In the genomic region with DNA sequence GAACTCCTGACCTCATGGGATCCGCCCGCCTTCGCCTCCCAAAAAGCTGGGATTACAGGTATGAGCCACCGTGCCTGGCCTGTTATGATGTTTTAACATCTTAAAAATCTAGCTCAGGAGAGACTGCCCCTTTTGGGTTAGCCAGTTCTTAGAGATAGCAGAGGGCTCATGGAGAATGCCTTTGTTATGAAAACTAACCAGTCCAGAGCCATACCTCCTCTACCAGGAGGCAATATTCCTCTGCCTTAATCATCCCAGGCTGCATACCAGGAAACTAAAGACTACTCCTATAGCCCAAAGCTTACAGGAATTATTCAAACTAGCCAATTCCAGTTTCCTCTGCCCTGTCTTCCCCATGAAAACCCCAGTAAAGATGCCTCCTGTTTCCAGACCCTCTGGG, we compare ENCODE assay signal across 21 cellular contexts.
"Had no signal": no experiment of that assay in that cellular context is flagged by ENCODE, and none has a peak within 500 bp of the region (broad histone marks: within the 10 kb centered on the region; RNA-seq: fewer than 3 reads in every experiment).

No MANE protein-coding gene starts in this region.

- H3K27me3 Mint-ChIP-seq: activated CD4-positive, alpha-beta T cell treated with anti-CD3 and anti-CD28 coated beads, Interleukin-2, amount 10 ng/mL, durations not matched to agents 7 days and 5 days; activated T-cell treated with anti-CD3 and anti-CD28 coated beads, Interleukin-2, amount 50 U/mL, for 24 hours had no signal

- H3K36me3 ChIP-seq: brain microvascular endothelial cell, tibial artery, uterus had no signal

- H3K27me3 ChIP-seq: brain microvascular endothelial cell, foreskin keratinocyte, tibial artery, uterus had no signal

- ATAC-seq: activated CD4-positive, CD25-positive, alpha-beta regulatory T cell treated with anti-CD3 and anti-CD28 coated beads, Interleukin-2, amount 50 U/mL, for 24 hours; activated CD8-positive, alpha-beta T cell treated with anti-CD3 and anti-CD28 coated beads, Interleukin-2, amount 10 ng/mL, durations not matched to agents 7 days and 5 days; foreskin keratinocyte; natural killer cell; stimulated activated naive CD8-positive, alpha-beta T cell treated with anti-CD3 and anti-CD28 coated beads, Interleukin-15, Interleukin-2, amounts not matched to agents 100 U/mL and 50 U/mL, for 24 hours had no signal

- H3K27ac ChIP-seq: brain microvascular endothelial cell, dorsolateral prefrontal cortex, foreskin keratinocyte, tibial artery, uterus had no signal

- H3K4me3 Mint-ChIP-seq: activated CD4-positive, alpha-beta T cell treated with anti-CD3 and anti-CD28 coated beads, Interleukin-2, amount 10 ng/mL, durations not matched to agents 7 days and 5 days; activated CD8-positive, alpha-beta T cell treated with anti-CD3 and anti-CD28 coated beads, Interleukin-2, amount 10 ng/mL, durations not matched to agents 7 days and 5 days; activated naive CD4-positive, alpha-beta T cell treated with anti-CD3 and anti-CD28 coated beads for 36 hours; activated T-cell treated with anti-CD3 and anti-CD28 coated beads, Interleukin-2, amount 50 U/mL, for 24 hours; natural killer cell had no signal

- DNase-seq: activated CD4-positive, alpha-beta T cell treated with anti-CD3 and anti-CD28 coated beads, Interleukin-2, amount 10 ng/mL, durations not matched to agents 7 days and 5 days; activated CD8-positive, alpha-beta T cell treated with anti-CD3 and anti-CD28 coated beads, Interleukin-2, amount 10 ng/mL, durations not matched to agents 7 days and 5 days; activated naive CD4-positive, alpha-beta T cell treated with anti-CD3 and anti-CD28 coated beads for 36 hours; activated T-cell treated with anti-CD3 and anti-CD28 coated beads, Interleukin-2, amount 50 U/mL, for 24 hours; anterior cingulate cortex; brain microvascular endothelial cell; central memory CD4-positive, alpha-beta T cell; dorsolateral prefrontal cortex; foreskin keratinocyte; hippocampal formation; mesenchymal stem cell; natural killer cell; nucleus accumbens; retina; stimulated activated naive CD8-positive, alpha-beta T cell treated with anti-CD3 and anti-CD28 coated beads, Interleukin-15, Interleukin-2, amounts not matched to agents 100 U/mL and 50 U/mL, for 24 hours; substantia nigra; T-helper 1 cell; T-helper 9 cell; tibial artery; uterus had no signal

- H3K4me3 ChIP-seq: dorsolateral prefrontal cortex, tibial artery, uterus had no signal

- H3K27ac Mint-ChIP-seq: activated CD4-positive, alpha-beta T cell treated with anti-CD3 and anti-CD28 coated beads, Interleukin-2, amount 10 ng/mL, durations not matched to agents 7 days and 5 days; activated CD8-positive, alpha-beta T cell treated with anti-CD3 and anti-CD28 coated beads, Interleukin-2, amount 10 ng/mL, durations not matched to agents 7 days and 5 days; activated naive CD4-positive, alpha-beta T cell treated with anti-CD3 and anti-CD28 coated beads for 36 hours; activated T-cell treated with anti-CD3 and anti-CD28 coated beads, Interleukin-2, amount 50 U/mL, for 24 hours had no signal

- H3K4me1 ChIP-seq: foreskin keratinocyte, uterus had no signal

- H3K4me1 Mint-ChIP-seq: activated CD4-positive, alpha-beta T cell treated with anti-CD3 and anti-CD28 coated beads, Interleukin-2, amount 10 ng/mL, durations not matched to agents 7 days and 5 days had no signal

- H3K9me3 Mint-ChIP-seq: activated naive CD4-positive, alpha-beta T cell treated with anti-CD3 and anti-CD28 coated beads for 36 hours; activated T-cell treated with anti-CD3 and anti-CD28 coated beads, Interleukin-2, amount 50 U/mL, for 24 hours; natural killer cell had no signal

- H3K9me3 ChIP-seq: tibial artery, uterus had no signal
